Comparison of ENCODE assay signal across 17 cellular contexts in the genomic region with DNA sequence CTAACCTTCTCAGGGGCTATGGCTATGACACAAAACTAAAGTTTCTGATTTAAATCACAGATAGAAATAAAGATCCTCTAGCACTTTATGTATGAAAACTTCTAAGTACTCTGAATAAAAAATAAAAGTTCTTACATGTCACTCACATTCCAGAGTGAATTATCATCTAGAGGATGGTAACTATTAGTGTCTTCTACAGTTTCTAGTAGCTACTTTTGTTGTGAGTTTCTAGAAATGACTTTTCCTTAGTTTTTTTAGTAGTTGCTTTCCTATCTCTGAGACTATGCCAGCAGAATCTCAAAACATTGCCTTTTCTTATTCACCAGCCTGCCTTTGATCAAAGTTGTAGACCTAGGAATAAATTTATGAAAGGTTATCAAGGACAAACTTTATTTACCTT. TPM values are rescaled to one million over a fixed set of nuclear protein-coding genes. Genes with fewer than 3 reads are reported as not detected.
"Had no signal": no experiment of that assay in that cellular context is flagged by ENCODE, and none has a peak within 500 bp of the region (broad histone marks: within the 10 kb centered on the region; RNA-seq: fewer than 3 reads in every experiment).

No MANE protein-coding gene starts in this region.

- H3K27ac Mint-ChIP-seq: activated CD4-positive, alpha-beta T cell treated with anti-CD3 and anti-CD28 coated beads, Interleukin-2, amount 10 ng/mL, durations not matched to agents 24 days and 14 days; activated CD8-positive, alpha-beta T cell treated with anti-CD3 and anti-CD28 coated beads, Interleukin-2, amount 10 ng/mL, durations not matched to agents 7 days and 5 days; mesothelial cell of epicardium; progenitor cell of endocrine pancreas; WTC11 had no signal

- H3K27me3 Mint-ChIP-seq: activated CD4-positive, alpha-beta T cell treated with anti-CD3 and anti-CD28 coated beads, Interleukin-2, amount 10 ng/mL, durations not matched to agents 24 days and 14 days; progenitor cell of endocrine pancreas; T-cell had no signal

- H3K9me3 ChIP-seq: lower lobe of right lung, thyroid gland had no signal

- H3K27me3 ChIP-seq: thyroid gland had no signal

- H3K4me1 ChIP-seq: lower lobe of right lung, thyroid gland had no signal

- DNase-seq: activated CD4-positive, alpha-beta T cell treated with anti-CD3 and anti-CD28 coated beads, Interleukin-2, amount 10 ng/mL, durations not matched to agents 24 days and 14 days; activated CD8-positive, alpha-beta T cell treated with anti-CD3 and anti-CD28 coated beads, Interleukin-2, amount 10 ng/mL, durations not matched to agents 7 days and 5 days; activated effector memory CD4-positive, alpha-beta T cell treated with anti-CD3 and anti-CD28 coated beads, Interleukin-2, amount 50 U/mL, for 16 hours; activated naive CD4-positive, alpha-beta T cell treated with anti-CD3 and anti-CD28 coated beads, Interleukin-2, amount 50 U/mL, for 16 hours; activated T-cell treated with anti-CD3 and anti-CD28 coated beads, Interleukin-2, amount 50 U/mL, for 48 hours; left cardiac atrium; lower lobe of right lung; stimulated activated CD4-positive, alpha-beta T cell treated with anti-CD3 and anti-CD28 coated beads, Interleukin-2, amount 100 ng/mL, for 24 hours; stimulated activated naive CD4-positive, alpha-beta T cell treated with Interleukin-2 at 50 U/mL for 16 hours; T-cell; thyroid gland had no signal

- H3K4me3 ChIP-seq: lower lobe of right lung, thyroid gland had no signal

- H3K4me3 Mint-ChIP-seq: activated CD4-positive, alpha-beta T cell treated with anti-CD3 and anti-CD28 coated beads, Interleukin-2, amount 10 ng/mL, durations not matched to agents 24 days and 14 days; activated CD8-positive, alpha-beta T cell treated with anti-CD3 and anti-CD28 coated beads, Interleukin-2, amount 10 ng/mL, durations not matched to agents 7 days and 5 days; mesothelial cell of epicardium; T-cell; WTC11 had no signal

- ATAC-seq: activated CD8-positive, alpha-beta T cell treated with anti-CD3 and anti-CD28 coated beads, Interleukin-2, amount 10 ng/mL, durations not matched to agents 7 days and 5 days; left cardiac atrium; lower lobe of right lung; SK-N-SH treated with all-trans-retinoic acid at 6 μM for 48 hours; T-cell; WTC11 had no signal

- H3K4me1 Mint-ChIP-seq: mesothelial cell of epicardium had no signal

- H3K9me3 Mint-ChIP-seq: activated CD4-positive, alpha-beta T cell treated with anti-CD3 and anti-CD28 coated beads, Interleukin-2, amount 10 ng/mL, durations not matched to agents 24 days and 14 days; mesothelial cell of epicardium; T-cell; WTC11 had no signal

- H3K27ac ChIP-seq: lower lobe of right lung, thyroid gland had no signal

RNA-seq across cellular contexts. Expression of gene CRIP3, which starts 50.8 kb away (rescaled TPM):
- total RNA-seq: activated CD8-positive, alpha-beta T cell treated with anti-CD3 and anti-CD28 coated beads, Interleukin-2, amount 10 ng/mL, durations not matched to agents 7 days and 5 days; glomerular endothelial cell; osteoblast had no signal
